Comparison of ENCODE assay signal across 34 cellular contexts in the genomic region with DNA sequence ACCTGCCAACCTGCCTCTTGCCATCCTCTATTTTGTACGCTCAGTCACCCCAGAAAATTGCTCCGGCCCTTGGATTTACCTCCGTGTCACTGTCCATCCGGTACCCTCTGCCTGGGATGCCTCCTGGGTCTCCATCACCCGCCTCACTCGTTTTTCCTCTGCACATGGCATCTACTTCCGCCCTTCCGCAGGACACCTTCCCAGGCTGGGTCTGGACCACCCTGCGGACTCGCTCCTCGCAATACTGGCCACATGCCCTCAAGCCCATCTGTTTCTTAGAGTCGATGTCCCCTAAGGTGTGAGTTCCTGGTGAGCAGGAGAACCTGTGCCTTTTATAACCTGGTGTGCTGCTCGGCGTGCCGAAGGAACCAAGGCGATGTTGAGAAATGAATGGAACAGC. TPM values are rescaled to one million over a fixed set of nuclear protein-coding genes. Genes with fewer than 3 reads are reported as not detected.
DNase-seq lines count a peak whose midpoint lies in the region; ATAC-seq and TF ChIP-seq lines count a peak whose summit lies in the region.
"Had no signal": no experiment of that assay in that cellular context is flagged by ENCODE, and none has a peak within 500 bp of the region (broad histone marks: within the 10 kb centered on the region; RNA-seq: fewer than 3 reads in every experiment).

No MANE protein-coding gene starts in this region.

- intact Hi-C loops in aorta (cut with DNase I) = no loop called here

- H3K4me3 Mint-ChIP-seq in activated naive CD8-positive, alpha-beta T cell treated with anti-CD3 and anti-CD28 coated beads, Interleukin-2, amount 10 ng/mL, durations not matched to agents 7 days and 5 days = no peak overlapping the region
- H3K4me3 Mint-ChIP-seq in activated naive CD8-positive, alpha-beta T cell treated with anti-CD3 and anti-CD28 coated beads for 36 hours = no peak overlapping the region
- H3K4me3 Mint-ChIP-seq: B cell; GM23338; neural crest cell; T-helper 1 cell treated with Interleukin-12 subunit alpha and Interleukin-12 subunit beta and Interleukin-4 antibody, amounts not matched to agents 30 μg/mL and 1 μg/mL, for 36 hours had no signal

- POLR2A ChIA-PET in activated naive CD8-positive, alpha-beta T cell treated with anti-CD3 and anti-CD28 coated beads, Interleukin-2, amount 10 ng/mL, durations not matched to agents 7 days and 5 days (lab: Charles Lee) = no interaction called here

- no peaks in the 10 kb centered on the region for H3K9me3 Mint-ChIP-seq in activated naive CD8-positive, alpha-beta T cell treated with anti-CD3 and anti-CD28 coated beads, Interleukin-2, amount 10 ng/mL, durations not matched to agents 7 days and 5 days
- H3K9me3 Mint-ChIP-seq in activated naive CD8-positive, alpha-beta T cell treated with anti-CD3 and anti-CD28 coated beads for 36 hours = peaks cover 6% of the 10 kb centered on the region
- H3K9me3 Mint-ChIP-seq: CD8-positive, alpha-beta memory T cell; T-helper 1 cell treated with Interleukin-12 subunit alpha and Interleukin-12 subunit beta and Interleukin-4 antibody, amounts not matched to agents 30 μg/mL and 1 μg/mL, for 36 hours had no signal

- H3K4me1 ChIP-seq in Peyer's patch = no peaks in the 10 kb centered on the region
- no peaks in the 10 kb centered on the region for H3K4me1 ChIP-seq in aorta (ENCODE audit: control insufficient read depth in 1 of 2, insufficient read depth in 2 of 2, low read length in 2 of 2)
- H3K4me1 ChIP-seq: gastrocnemius medialis, testis had no signal

- TF ChIP-seq POLR2A in Peyer's patch (IDR thresholded peaks at IDR 0.05) = no peak

- no peak for TF ChIP-seq CTCF in Peyer's patch (IDR thresholded peaks at IDR 0.05)

- no peak overlapping the region for H3K4me3 ChIP-seq in Peyer's patch
- no peak overlapping the region for H3K4me3 ChIP-seq in aorta (ENCODE audit: low read length in 2 of 2)
- H3K4me3 ChIP-seq: dorsolateral prefrontal cortex, gastrocnemius medialis, GM23338, lung, ovary, SK-N-MC, skin epidermis, testis had no signal

- peak overlapping the region; percentile 64 for H3K27ac Mint-ChIP-seq in activated naive CD8-positive, alpha-beta T cell treated with anti-CD3 and anti-CD28 coated beads, Interleukin-2, amount 10 ng/mL, durations not matched to agents 7 days and 5 days
- no peak overlapping the region for H3K27ac Mint-ChIP-seq in activated naive CD8-positive, alpha-beta T cell treated with anti-CD3 and anti-CD28 coated beads for 36 hours
- H3K27ac Mint-ChIP-seq: B cell; GM23338; T-helper 1 cell treated with Interleukin-12 subunit alpha and Interleukin-12 subunit beta and Interleukin-4 antibody, amounts not matched to agents 30 μg/mL and 1 μg/mL, for 36 hours had no signal

- H3K9me3 ChIP-seq in Peyer's patch (no peaks in the 10 kb centered on the region), aorta (ENCODE audit: control insufficient read depth, low read length) (no peaks in the 10 kb centered on the region)
- H3K9me3 ChIP-seq: gastrocnemius medialis, ovary, testis had no signal

- 95 to 96% methylated on average over 16 of the region's 16 CpGs for whole genome bisulfite sequencing in aorta, 2 donors

- peaks cover 71% of the 10 kb centered on the region for H3K4me1 Mint-ChIP-seq in activated naive CD8-positive, alpha-beta T cell treated with anti-CD3 and anti-CD28 coated beads, Interleukin-2, amount 10 ng/mL, durations not matched to agents 7 days and 5 days
- H3K4me1 Mint-ChIP-seq in activated naive CD8-positive, alpha-beta T cell treated with anti-CD3 and anti-CD28 coated beads for 36 hours = peaks cover 75% of the 10 kb centered on the region
- H3K4me1 Mint-ChIP-seq: B cell had no signal

- H3K27ac ChIP-seq in Peyer's patch (no peak overlapping the region), aorta (ENCODE audit: low read depth in 1 of 2, low read length in 2 of 2) (no peak overlapping the region)
- H3K27ac ChIP-seq: gastrocnemius medialis, HL-60, KMS-11, ovary, SK-N-MC, skin epidermis, testis had no signal

- DNase-seq in activated naive CD8-positive, alpha-beta T cell treated with anti-CD3 and anti-CD28 coated beads, Interleukin-2, amount 10 ng/mL, durations not matched to agents 7 days and 5 days = peak; percentile 19
- DNase-seq in activated naive CD8-positive, alpha-beta T cell treated with anti-CD3 and anti-CD28 coated beads for 36 hours = no peak
- DNase-seq in Peyer's patch (peak in 2 of 3 donors; percentile 19 to 36), islet precursor cell (peak; percentile 28), aorta (peak; percentile 23 to 32), NCI-H1092 treated with DMSO at 0.1 percent for 48 hours (lab: John Stamatoyannopoulos, UW) (no peak)
- DNase-seq: ACHN; activated CD4-positive, CD25-positive, alpha-beta regulatory T cell; activated gamma-delta T cell; CD8-positive, alpha-beta memory T cell; DMS 273 treated with DMSO at 0.1 percent for 48 hours; gastrocnemius medialis; kidney glomerular epithelial cell; MM.1S; NCI-H1417 treated with DMSO at 0.1 percent for 48 hours; NCI-H2081; NCI-H2227 treated with DMSO at 0.1 percent for 48 hours; NCI-H526 treated with DMSO at 0.1 percent for 48 hours; NK-92 treated with Interleukin-12 subunit alpha and Interleukin-12 subunit beta, amount 100 ng/mL, for 24 hours; retina; stimulated activated naive CD8-positive, alpha-beta T cell treated with anti-CD3 and anti-CD28 coated beads, Interleukin-15, Interleukin-2, amounts not matched to agents 100 U/mL and 50 U/mL, for 24 hours; testis had no signal

- no peaks in the 10 kb centered on the region for H3K27me3 Mint-ChIP-seq in activated naive CD8-positive, alpha-beta T cell treated with anti-CD3 and anti-CD28 coated beads, Interleukin-2, amount 10 ng/mL, durations not matched to agents 7 days and 5 days
- no peaks in the 10 kb centered on the region for H3K27me3 Mint-ChIP-seq in activated naive CD8-positive, alpha-beta T cell treated with anti-CD3 and anti-CD28 coated beads for 36 hours
- H3K27me3 Mint-ChIP-seq: B cell; CD8-positive, alpha-beta memory T cell had no signal

- peaks cover 51% of the 10 kb centered on the region for H3K36me3 Mint-ChIP-seq in activated naive CD8-positive, alpha-beta T cell treated with anti-CD3 and anti-CD28 coated beads, Interleukin-2, amount 10 ng/mL, durations not matched to agents 7 days and 5 days
- peaks cover 58% of the 10 kb centered on the region for H3K36me3 Mint-ChIP-seq in activated naive CD8-positive, alpha-beta T cell treated with anti-CD3 and anti-CD28 coated beads for 36 hours

- H3K27me3 ChIP-seq in Peyer's patch = no peaks in the 10 kb centered on the region
- H3K27me3 ChIP-seq in aorta (ENCODE audit: control insufficient read depth in 1 of 2, insufficient read depth in 2 of 2, low read length in 1 of 2) = no peaks in the 10 kb centered on the region
- H3K27me3 ChIP-seq: dorsolateral prefrontal cortex, gastrocnemius medialis, ovary, testis had no signal

- ATAC-seq in activated naive CD8-positive, alpha-beta T cell treated with anti-CD3 and anti-CD28 coated beads, Interleukin-2, amount 10 ng/mL, durations not matched to agents 7 days and 5 days (ENCODE audit: low read depth) = no peak
- no peak for ATAC-seq in aorta (ENCODE audit: low FRiP score)
- ATAC-seq in HG03342 (IDR thresholded peaks at IDR 0.05; ENCODE audit: unreplicated experiment) = no peak
- ATAC-seq: gastrocnemius medialis; GM23338; stimulated activated naive CD8-positive, alpha-beta T cell treated with anti-CD3 and anti-CD28 coated beads, Interleukin-15, Interleukin-2, amounts not matched to agents 100 U/mL and 50 U/mL, for 24 hours had no signal

- H3K36me3 ChIP-seq in Peyer's patch (no peaks in the 10 kb centered on the region), aorta (ENCODE audit: control insufficient read depth in 1 of 2, insufficient read depth in 2 of 2, low read length in 1 of 2) (no peaks in the 10 kb centered on the region)
- H3K36me3 ChIP-seq: gastrocnemius medialis, ovary had no signal

RNA-seq across cellular contexts. Expression of a gene that starts 58.5 kb away (rescaled TPM):
- total RNA-seq in activated naive CD8-positive, alpha-beta T cell treated with anti-CD3 and anti-CD28 coated beads, Interleukin-2, amount 10 ng/mL, durations not matched to agents 7 days and 5 days = 10 to 100 TPM; 65.1 to 66.0 TPM
- 10 to 100 TPM; 29.2 to 34.1 TPM for total RNA-seq in activated naive CD8-positive, alpha-beta T cell treated with anti-CD3 and anti-CD28 coated beads for 36 hours
- 10 to 100 TPM in 1 of 4 donors, 1 to 10 TPM in 3; 7.2 to 33.8 (median 8.8) TPM for total RNA-seq in Peyer's patch
- 1 to 10 TPM; 2.0 to 2.1 TPM for total RNA-seq in aorta
- 1 to 10 TPM in 1 of 2 donors, under 1 TPM in 1; 0.41 to 1.8 TPM for polyA plus RNA-seq in aorta
- total RNA-seq: B cell had no signal

Comparison
In these comparisons a context has a peak if more than half of its experiments do, and no peak if none do; other contexts are left out.
1. DNase-seq: peak in activated naive CD8-positive, alpha-beta T cell treated with anti-CD3 and anti-CD28 coated beads, Interleukin-2, amount 10 ng/mL, durations not matched to agents 7 days and 5 days (single experiment), Peyer's patch (2 of 3), islet precursor cell (single experiment) and aorta (2 of 2); none in activated naive CD8-positive, alpha-beta T cell treated with anti-CD3 and anti-CD28 coated beads for 36 hours (single experiment) and NCI-H1092 treated with DMSO at 0.1 percent for 48 hours (single experiment).